25 cellular contexts compared by ENCODE assay signal in genomic region chr21:43981871-43982210, GRCh38. TPM values are rescaled to one million over a fixed set of nuclear protein-coding genes. Genes with fewer than 3 reads are reported as not detected.
DNase-seq lines count a peak whose midpoint lies in the region; ATAC-seq, FAIRE-seq and TF ChIP-seq lines count a peak whose summit lies in the region.
"Had no signal": no experiment of that assay in that cellular context is flagged by ENCODE, and none has a peak within 500 bp of the region (broad histone marks: within the 10 kb centered on the region; RNA-seq: fewer than 3 reads in every experiment).

No MANE protein-coding gene starts in this region.

- H4K20me1 ChIP-seq in GM23338 (replicated peaks; ENCODE audit: insufficient read depth), result no peaks in the 10 kb centered on the region
- H4K20me1 ChIP-seq in H1 (replicated peaks in 1 of 2; ENCODE audit: control insufficient read depth in 1 of 2, insufficient read depth in 2 of 2, low read length in 2 of 2), result no peaks in the 10 kb centered on the region

- H3K27ac ChIP-seq in GM23338 (ENCODE audit: low read depth) (no peak overlapping the region), H1 (ENCODE audit: low read depth, low read length) (no peak overlapping the region), sigmoid colon (no peak overlapping the region), SJCRH30 (no peak overlapping the region)
- H3K27ac ChIP-seq: BLaER1, KMS-11, PC-9, SJSA1 had no signal

- H2BK120ac ChIP-seq in H1 (replicated peaks; ENCODE audit: low read depth, low read length), result no peak overlapping the region

- H3K18ac ChIP-seq in H1 (ENCODE audit: extremely low read depth, low read length), result no peak overlapping the region

- H2BK5ac ChIP-seq in H1 (ENCODE audit: low read depth, low read length), result no peak overlapping the region; the same call in none of the 2 replicates

- POLR2A ChIA-PET in H1 (lab: Charles Lee; ENCODE audit: partially characterized antibody), result interaction anchor here (1.4 kb wide), 1 partner anchor 9 kb away, joined by 4 read pairs; no protein-coding TSS in a partner anchor

- TF ChIP-seq POLR2A in H1 (IDR thresholded peaks at IDR 0.05; ENCODE audit: control extremely low read depth in 1 of 2, low read depth in 2 of 2, low read length in 2 of 2), result no peak
- TF ChIP-seq POLR2A in sigmoid colon (IDR thresholded peaks at IDR 0.05), result no peak

- H4K91ac ChIP-seq in H1 (replicated peaks; ENCODE audit: insufficient read length, low read length), result no peak overlapping the region

- no peak for FAIRE-seq in H1 (lab: Jason Lieb, UNC)
- FAIRE-seq: A204.1, D721Med, GM12878 had no signal

- H3K14ac ChIP-seq in H1 (ENCODE audit: insufficient read length), result no peak overlapping the region

- H3K79me1 ChIP-seq in H1 (ENCODE audit: low read depth, low read length), result no peaks in the 10 kb centered on the region

- no peak overlapping the region for H3K4me2 ChIP-seq in GM23338
- no peak overlapping the region for H3K4me2 ChIP-seq in H1 (ENCODE audit: insufficient read depth in 1 of 2, low read depth in 2 of 2, low read length in 2 of 2)
- H3K4me2 ChIP-seq: KMS-11, PC-9 had no signal

- peaks cover 30% of the 10 kb centered on the region for H3K4me1 Mint-ChIP-seq in GM23338
- H3K4me1 Mint-ChIP-seq in nephron progenitor cell, result peaks cover 66% of the 10 kb centered on the region

- no peak overlapping the region for H3K4me3 ChIP-seq in GM23338
- H3K4me3 ChIP-seq in NT2/D1 (ENCODE audit: insufficient read length, low read depth), result no peak overlapping the region
- H3K4me3 ChIP-seq in H1 (ENCODE audit: extremely low read depth in 1 of 4, insufficient read depth in 2 of 4, low read depth in 3 of 4, low read length in 4 of 4), result no peak overlapping the region
- no peak overlapping the region for H3K4me3 ChIP-seq in sigmoid colon
- no peak overlapping the region for H3K4me3 ChIP-seq in SJCRH30
- H3K4me3 ChIP-seq: BLaER1, GM12878, HAP-1, PC-9, SJSA1 had no signal

- TF ChIP-seq RAD21 in H1 (IDR thresholded peaks at IDR 0.05 in 1 of 2, conservative IDR thresholded peaks at IDR 0.05 in 1 of 2; ENCODE audit: low read depth in 2 of 2, low read length in 2 of 2), result no peak

- H2BK15ac ChIP-seq in H1 (ENCODE audit: low read length), result no peak overlapping the region

- 80% methylated on average over 12 of the region's 13 CpGs; no CpG with 5 or more reads in 1 of the 2 experiments for WGBS in H1 (ENCODE audit: extremely low coverage in 1 of 2, insufficient coverage in 1 of 2, insufficient read length in 1 of 2, insufficient replicate concordance in 2 of 2, low coverage in 1 of 2, low lambda C conversion rate in 2 of 2, missing lambda C conversion rate in 1 of 2), 2 experiments
- 84 to 88% methylated on average over 13 of the region's 13 CpGs for WGBS in sigmoid colon, 2 donors

- no peaks in the 10 kb centered on the region for H3K23me2 ChIP-seq in H1 (ENCODE audit: low read depth, low read length)

- intact Hi-C loops in sigmoid colon (cut with DNase I), result no loop called here

- DNase-seq in GM23338 (ENCODE audit: low spot score) (peak; percentile 16), NT2/D1 (ENCODE audit: low read depth, low spot score) (no peak), H1 (ENCODE audit: low read depth in 1 of 2, low spot score in 2 of 2) (no peak), nephron progenitor cell (no peak), sigmoid colon (no peak), SJCRH30 (no peak)
- DNase-seq: CD4-positive, alpha-beta T cell; IMR-90; MM.1S; NCI-H2029; NCI-H446; NCI-H524 treated with DMSO at 0.1 percent for 48 hours; NCI-H82; NK-92 treated with Interleukin-12 subunit alpha and Interleukin-12 subunit beta, amount 100 ng/mL, for 24 hours; PC-9 had no signal

- peak overlapping the region; percentile 43; the same call in 1 of the 2 replicates for H2BK12ac ChIP-seq in H1 (ENCODE audit: low read depth, low read length)

- peaks cover 10% of the 10 kb centered on the region; the same call in 1 of the 2 replicates for H3F3A ChIP-seq in GM23338 (replicated peaks; ENCODE audit: low read depth)

- no peaks in the 10 kb centered on the region for H3K36me3 Mint-ChIP-seq in GM23338 (ENCODE audit: low read depth)
- no peaks in the 10 kb centered on the region for H3K36me3 Mint-ChIP-seq in nephron progenitor cell (ENCODE audit: low read depth)

- no peaks in the 10 kb centered on the region for H3K9me2 ChIP-seq in GM23338 (ENCODE audit: insufficient read depth)

- H3K36me3 ChIP-seq in GM23338 (ENCODE audit: insufficient read depth) (no peaks in the 10 kb centered on the region), NT2/D1 (ENCODE audit: insufficient read depth, insufficient read length, low read length) (no peaks in the 10 kb centered on the region), H1 (ENCODE audit: control insufficient read depth in 2 of 4, insufficient read depth in 4 of 4, low read length in 3 of 4) (no peaks in the 10 kb centered on the region), sigmoid colon (peaks cover 15 to 67% (median 25%) of the 10 kb centered on the region in 4 donors), SJCRH30 (no peaks in the 10 kb centered on the region)
- H3K36me3 ChIP-seq: HAP-1 had no signal

- no peaks in the 10 kb centered on the region for H3K9me3 ChIP-seq in NT2/D1 (ENCODE audit: insufficient read depth, low read length)
- no peaks in the 10 kb centered on the region for H3K9me3 ChIP-seq in H1 (ENCODE audit: insufficient read depth in 2 of 2, low read depth in 1 of 2, low read length in 1 of 2)
- H3K9me3 ChIP-seq in sigmoid colon, result no peaks in the 10 kb centered on the region
- H3K9me3 ChIP-seq in SJCRH30 (replicated peaks), result no peaks in the 10 kb centered on the region
- H3K9me3 ChIP-seq: BLaER1, HAP-1, SJSA1 had no signal

- H2AK5ac ChIP-seq in H1 (ENCODE audit: low read depth, low read length), result no peak overlapping the region

- no peak overlapping the region for H3K56ac ChIP-seq in H1 (replicated peaks; ENCODE audit: insufficient read length, low read depth, low read length)

- no peak overlapping the region for H3K4ac ChIP-seq in H1 (replicated peaks; ENCODE audit: insufficient read length, low read depth, low read length)

- no peak overlapping the region for H3K23ac ChIP-seq in H1 (ENCODE audit: insufficient read length)

- CTCF ChIA-PET in H1 (lab: Charles Lee; ENCODE audit: partially characterized antibody), result interaction anchor here (1.2 to 4.2 kb wide), 5 partner anchors 9 to 41 kb away, joined by 3 to 21 read pairs (median 3); no protein-coding TSS in a partner anchor

- no peak overlapping the region for H4K8ac ChIP-seq in H1 (ENCODE audit: extremely low read depth, insufficient read depth, low read length)

- TF ChIP-seq CTCF in GM23338 (conservative IDR thresholded peaks at IDR 0.05; ENCODE audit: low read depth in 2 of 2) (no peak), H1 (IDR thresholded peaks at IDR 0.05; ENCODE audit: control extremely low read depth in 1 of 3, insufficient read depth in 1 of 3, low read depth in 1 of 3, low read length in 3 of 3) (no peak), nephron progenitor cell (IDR thresholded peaks at IDR 0.05) (no peak), sigmoid colon (IDR thresholded peaks at IDR 0.05) (no peak)

- no peak overlapping the region for H4K5ac ChIP-seq in H1 (ENCODE audit: insufficient read length, low read depth, low read length)

- H3K27me3 Mint-ChIP-seq in GM23338 (ENCODE audit: insufficient read depth, low read depth, poor library complexity), result peaks cover 12% of the 10 kb centered on the region
- H3K27me3 Mint-ChIP-seq in nephron progenitor cell (ENCODE audit: low read depth, poor library complexity), result peaks cover 28% of the 10 kb centered on the region
- H3K27me3 Mint-ChIP-seq: CD4-positive, alpha-beta T cell had no signal

- no peaks in the 10 kb centered on the region for H3K27me3 ChIP-seq in GM23338 (ENCODE audit: insufficient read depth)
- H3K27me3 ChIP-seq in NT2/D1 (ENCODE audit: insufficient read depth, insufficient read length), result peaks cover 6% of the 10 kb centered on the region
- no peaks in the 10 kb centered on the region for H3K27me3 ChIP-seq in H1 (replicated peaks in 1 of 4; ENCODE audit: control insufficient read depth in 3 of 4, extremely low read depth in 1 of 4, insufficient read depth in 3 of 4, low read length in 3 of 4)
- H3K27me3 ChIP-seq in sigmoid colon, result no peaks in the 10 kb centered on the region
- H3K27me3 ChIP-seq in SJCRH30, result no peaks in the 10 kb centered on the region
- H3K27me3 ChIP-seq: SJSA1 had no signal

- H3K4me1 ChIP-seq in GM23338 (ENCODE audit: insufficient read depth) (no peaks in the 10 kb centered on the region; the same call in 1 of the 2 replicates), NT2/D1 (ENCODE audit: insufficient read depth, insufficient read length) (peaks cover 22% of the 10 kb centered on the region), H1 (replicated peaks in 1 of 4; ENCODE audit: control insufficient read depth in 3 of 4, insufficient read depth in 4 of 4, low read length in 3 of 4) (peaks cover 0 to 14% (median 11%) of the 10 kb centered on the region in 4 experiments; a peak in 6 of 7 replicates), sigmoid colon (no peaks in the 10 kb centered on the region), SJCRH30 (peaks cover 6% of the 10 kb centered on the region; the same call in 1 of the 2 replicates)
- H3K4me1 ChIP-seq: HAP-1 had no signal

- H3K79me2 ChIP-seq in GM23338 (replicated peaks; ENCODE audit: insufficient read depth) (no peaks in the 10 kb centered on the region), H1 (ENCODE audit: control insufficient read depth in 1 of 2, insufficient read depth in 2 of 2, low read length in 2 of 2) (no peaks in the 10 kb centered on the region)

- H3K27ac Mint-ChIP-seq in GM23338 (no peak overlapping the region), nephron progenitor cell (peak overlapping the region; percentile 91)
- H3K27ac Mint-ChIP-seq: CD4-positive, alpha-beta T cell had no signal

- H3K9ac ChIP-seq in NT2/D1 (ENCODE audit: insufficient read length, low read depth) (peak overlapping the region; percentile 29), H1 (replicated peaks in 1 of 4; ENCODE audit: extremely low read depth in 1 of 4, low read depth in 3 of 4, low read length in 3 of 4) (no peak overlapping the region)
- H3K9ac ChIP-seq: BLaER1, KMS-11 had no signal

- H3K9me3 Mint-ChIP-seq in GM23338 (no peaks in the 10 kb centered on the region), nephron progenitor cell (no peaks in the 10 kb centered on the region)
- H3K9me3 Mint-ChIP-seq: CD4-positive, alpha-beta T cell had no signal

- TF ChIP-seq EP300 in H1 (IDR thresholded peaks at IDR 0.05; ENCODE audit: borderline replicate concordance in 1 of 2, low read depth in 2 of 2, low read length in 2 of 2) (no peak), sigmoid colon (IDR thresholded peaks at IDR 0.05) (no peak)

- no peak overlapping the region for H2BK20ac ChIP-seq in H1 (ENCODE audit: low read length)

- ATAC-seq in GM23338 (peak; percentile 18), GM19035 (IDR thresholded peaks at IDR 0.05; ENCODE audit: unreplicated experiment) (no peak), GM18502 (IDR thresholded peaks at IDR 0.05; ENCODE audit: poor library complexity, unreplicated experiment) (no peak)
- ATAC-seq: GM12878, Right ventricle myocardium inferior had no signal

- H2AFZ ChIP-seq in GM23338 (no peak overlapping the region), H1 (ENCODE audit: low read length) (no peak overlapping the region; the same call in 1 of the 2 replicates)
- H2AFZ ChIP-seq: PC-9 had no signal

- H3K4me3 Mint-ChIP-seq in GM23338 (no peak overlapping the region), nephron progenitor cell (peak overlapping the region; percentile 27)
- H3K4me3 Mint-ChIP-seq: CD4-positive, alpha-beta T cell had no signal

RNA-seq across cellular contexts. Expression of gene TRAPPC10, which starts 30.3 kb away (rescaled TPM):
- 27.1 and 30.9 TPM in 2 replicates for total RNA-seq in GM23338 (2014; rRNA removed; shearing (Covaris generic))
- polyA plus RNA-seq in GM23338 (2016; fragmentation: Nextera tagmentation; extraction: Ambion mirVana), result 14.0 and 16.2 TPM in 2 replicates
- total RNA-seq in H1 (2021; fragmentation: NEBNext Ultra II Directional; extraction: Animal tissue kit (Norgen Biotek cat#: 25700)), result 29.8 and 31.0 TPM in 2 replicates
- polyA plus RNA-seq in H1 (2011; rRNA removed), result 18.5 and 22.7 TPM in 2 replicates
- 18.0 TPM for polyA plus RNA-seq in H1 (2011; cell fraction: cytosol; rRNA removed)
- 51.7 TPM for polyA plus RNA-seq in H1 (2011; cell fraction: nucleus; rRNA removed)
- 16.4 to 22.2 TPM (median 19.2 TPM) in 4 replicates for polyA plus RNA-seq in H1 (2012, experiment 1 of 2)
- polyA plus RNA-seq in H1 (2012, experiment 2 of 2), result 4.7 TPM
- 14.6 TPM for polyA plus RNA-seq in H1 (2013, experiment 1 of 2)
- polyA plus RNA-seq in H1 (2013, experiment 2 of 2), result 15.8 TPM
- 35.8 and 36.3 TPM in 2 replicates for polyA minus RNA-seq in H1 (2011; rRNA and poly(A)+ RNA removed)
- 17.6 TPM for polyA minus RNA-seq in H1 (2011; cell fraction: cytosol; rRNA and poly(A)+ RNA removed)
- polyA minus RNA-seq in H1 (2011; cell fraction: nucleus; rRNA and poly(A)+ RNA removed), result 42.6 TPM
- 10 to 100 TPM; 18.7 to 26.6 (median 20.3) TPM for total RNA-seq in sigmoid colon
- 10 to 100 TPM in 2 of 3 donors, 1 to 10 TPM in 1; 8.4 to 27.3 (median 14.3) TPM for polyA plus RNA-seq in sigmoid colon
- total RNA-seq in SJCRH30 (2014; rRNA removed; shearing (Covaris generic)), result 24.6 and 31.0 TPM in 2 replicates
